In the genomic region with DNA sequence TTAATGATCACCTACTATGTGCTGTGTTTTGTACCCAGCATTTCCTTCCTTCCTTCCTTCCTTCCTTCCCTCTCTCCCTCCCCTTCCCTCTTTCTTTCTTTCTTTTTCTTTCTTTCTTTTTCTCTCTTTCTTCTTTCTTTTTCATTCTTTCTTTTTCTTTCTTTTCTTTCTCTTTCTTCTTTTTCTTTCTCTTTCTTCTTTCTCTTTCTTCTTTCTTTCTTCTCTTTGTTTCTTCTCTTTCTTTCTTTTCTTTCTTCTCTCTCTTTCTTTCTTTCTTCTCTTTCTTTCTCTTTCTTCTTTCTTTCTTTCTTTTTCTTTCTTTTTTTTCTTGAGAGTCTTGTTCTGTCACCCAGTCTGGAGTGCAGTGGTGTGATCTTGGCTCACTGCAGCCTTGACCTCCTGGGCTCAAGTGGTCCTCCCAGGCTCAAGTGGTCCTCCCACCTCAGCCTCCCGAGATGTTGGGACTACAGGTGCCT, we compare ENCODE assay signal across 1 cellular context.
TF ChIP-seq lines count a peak whose summit lies in the region.

No MANE protein-coding gene starts in this region.

TF ChIP-seq in HEK293, 187 proteins besides CTCF, POLR2A, EP300 and RAD21 (continued from another document):
- TF ChIP-seq, protein P1, sequence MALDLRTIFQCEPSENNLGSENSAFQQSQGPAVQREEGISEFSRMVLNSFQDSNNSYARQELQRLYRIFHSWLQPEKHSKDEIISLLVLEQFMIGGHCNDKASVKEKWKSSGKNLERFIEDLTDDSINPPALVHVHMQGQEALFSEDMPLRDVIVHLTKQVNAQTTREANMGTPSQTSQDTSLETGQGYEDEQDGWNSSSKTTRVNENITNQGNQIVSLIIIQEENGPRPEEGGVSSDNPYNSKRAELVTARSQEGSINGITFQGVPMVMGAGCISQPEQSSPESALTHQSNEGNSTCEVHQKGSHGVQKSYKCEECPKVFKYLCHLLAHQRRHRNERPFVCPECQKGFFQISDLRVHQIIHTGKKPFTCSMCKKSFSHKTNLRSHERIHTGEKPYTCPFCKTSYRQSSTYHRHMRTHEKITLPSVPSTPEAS (tag by site-specific recombination; IDR thresholded peaks at IDR 0.05): no peak
- TF ChIP-seq AEBP2 (tag by site-specific recombination; IDR thresholded peaks at IDR 0.05; ENCODE audit: borderline replicate concordance) (no peak), ZNF626 (tag by site-specific recombination; IDR thresholded peaks at IDR 0.05) (no peak), ZNF664 (tag by site-specific recombination; IDR thresholded peaks at IDR 0.05) (peak; percentile 53; the same call in 1 of the 2 replicates), ZNF623 (tag by site-specific recombination; IDR thresholded peaks at IDR 0.05) (no peak), ZNF366 (tag by site-specific recombination; conservative IDR thresholded peaks at IDR 0.05) (peak; percentile 86)
